1 cellular context compared by ENCODE assay signal in the genomic region with DNA sequence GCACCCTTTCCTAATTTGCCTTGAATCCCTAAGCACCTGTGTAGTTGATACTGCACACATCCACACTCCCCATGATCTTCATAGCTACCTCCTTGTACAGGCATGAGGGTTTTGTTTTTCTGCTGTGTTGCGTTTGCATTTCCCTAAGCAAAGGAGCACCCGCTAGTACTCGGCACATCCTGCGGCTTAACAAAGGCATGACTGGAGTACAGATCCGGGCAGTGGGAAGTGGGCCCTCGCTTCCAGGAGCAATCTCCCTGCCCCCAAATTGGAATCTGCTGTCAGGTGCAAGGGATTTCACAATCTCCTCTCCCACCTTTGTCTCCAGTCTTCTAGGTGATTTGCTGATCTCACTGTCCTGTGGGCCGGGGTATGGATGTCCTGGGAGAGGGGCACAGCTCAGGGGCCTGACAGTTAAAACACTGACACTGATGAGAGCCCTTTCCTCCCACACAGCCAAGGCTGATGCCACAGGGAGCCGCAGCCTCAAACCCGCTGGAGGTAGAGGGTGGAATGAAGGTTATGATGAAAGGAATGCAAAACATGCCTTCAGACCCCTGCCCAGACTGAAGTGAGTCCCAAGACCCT.
TF ChIP-seq lines count a peak whose summit lies in the region.

No MANE protein-coding gene starts in this region.

TF ChIP-seq in HEK293, 187 proteins besides CTCF, POLR2A, EP300 and RAD21 (continued from another document):
- no peak for TF ChIP-seq PRDM2 (tag by site-specific recombination; IDR thresholded peaks at IDR 0.05; ENCODE audit: borderline replicate concordance)
- TF ChIP-seq KLF9 (tag by site-specific recombination; IDR thresholded peaks at IDR 0.05; ENCODE audit: low read depth) = no peak
- no peak for TF ChIP-seq ZNF23 (tag by site-specific recombination; IDR thresholded peaks at IDR 0.05; ENCODE audit: borderline replicate concordance)
